ENCODE assay signal across 16 cellular contexts in the genomic region with DNA sequence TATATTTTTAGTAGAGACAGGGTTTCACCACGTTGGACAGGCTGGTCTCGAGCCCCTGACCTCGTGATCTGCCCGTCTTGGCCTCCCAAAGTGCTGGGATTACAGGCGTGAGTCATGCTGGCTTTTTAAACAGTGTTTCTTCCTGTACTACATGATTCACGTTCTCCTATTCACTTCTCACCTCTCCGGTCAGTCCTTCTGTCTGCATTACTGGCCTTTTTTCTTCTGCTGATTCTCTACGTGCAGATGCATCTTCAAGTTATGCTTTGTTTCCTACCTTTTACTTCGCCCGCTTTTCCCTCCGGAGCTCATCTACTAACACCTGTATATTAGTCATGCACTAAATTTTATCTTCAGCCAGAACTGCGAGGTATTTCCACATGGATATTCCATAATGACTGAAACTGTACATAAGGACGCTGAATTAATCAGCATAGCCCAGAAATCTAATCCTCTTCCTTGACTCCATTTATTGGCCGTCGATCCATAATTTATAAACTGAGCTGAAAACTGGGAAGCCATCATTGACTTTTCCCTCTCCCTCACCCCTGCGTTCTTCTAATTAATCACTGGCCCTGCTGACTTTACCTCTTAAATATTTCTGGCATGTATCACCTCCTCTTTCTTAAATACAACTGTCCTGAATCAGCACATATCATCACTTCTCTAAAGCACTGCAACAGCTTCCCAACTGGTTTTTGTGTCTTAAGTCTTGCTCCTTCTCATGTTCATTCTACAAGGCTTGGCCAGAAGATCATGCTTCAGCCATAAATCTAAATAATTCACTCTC.
DNase-seq lines count a peak whose midpoint lies in the region; ATAC-seq and TF ChIP-seq lines count a peak whose summit lies in the region.
"Had no signal": no experiment of that assay in that cellular context is flagged by ENCODE, and none has a peak within 500 bp of the region (broad histone marks: within the 10 kb centered on the region; RNA-seq: fewer than 3 reads in every experiment).

No MANE protein-coding gene starts in this region.

- H3K4me1 Mint-ChIP-seq in GM23338: peaks cover 4% of the 10 kb centered on the region; the same call in 2 of the 3 replicates
- H3K4me1 Mint-ChIP-seq: stimulated activated naive B cell treated with anti-CD40 and anti-IgM and Interleukin-4, amounts not matched to agents 10 μg/mL and 1 μg/mL and 100 μg/mL, for 72 hours had no signal

- no peaks in the 10 kb centered on the region for H3K36me3 ChIP-seq in GM23338 (ENCODE audit: insufficient read depth)
- no peaks in the 10 kb centered on the region for H3K36me3 ChIP-seq in fibroblast of lung (ENCODE audit: control insufficient read depth, insufficient read depth, low read length)
- no peaks in the 10 kb centered on the region for H3K36me3 ChIP-seq in suprapubic skin
- H3K36me3 ChIP-seq in aorta (ENCODE audit: control insufficient read depth in 1 of 2, insufficient read depth in 2 of 2, low read length in 1 of 2): no peaks in the 10 kb centered on the region

- no peaks in the 10 kb centered on the region for H3F3A ChIP-seq in GM23338 (replicated peaks; ENCODE audit: low read depth)

- no peak for TF ChIP-seq EP300 in suprapubic skin (IDR thresholded peaks at IDR 0.05)

- ATAC-seq in GM23338: no peak
- ATAC-seq in aorta (ENCODE audit: low FRiP score): no peak
- ATAC-seq: K562; stimulated activated naive B cell treated with anti-CD40 and anti-IgM and Interleukin-4, amounts not matched to agents 10 μg/mL and 1 μg/mL and 100 μg/mL, for 72 hours had no signal

- no peaks in the 10 kb centered on the region for H3K36me3 Mint-ChIP-seq in GM23338 (ENCODE audit: low read depth)
- H3K36me3 Mint-ChIP-seq: stimulated activated naive B cell treated with anti-CD40 and anti-IgM and Interleukin-4, amounts not matched to agents 10 μg/mL and 1 μg/mL and 100 μg/mL, for 72 hours had no signal

- POLR2A ChIA-PET in RWPE1 (lab: Yijun Ruan, JAX; ENCODE audit: low non-redundant PET): no interaction called here

- no peaks in the 10 kb centered on the region for H3K27me3 ChIP-seq in GM23338 (ENCODE audit: insufficient read depth)
- no peaks in the 10 kb centered on the region for H3K27me3 ChIP-seq in fibroblast of lung (ENCODE audit: control insufficient read depth, insufficient read depth, low read length)
- H3K27me3 ChIP-seq in suprapubic skin: no peaks in the 10 kb centered on the region
- no peaks in the 10 kb centered on the region for H3K27me3 ChIP-seq in aorta (ENCODE audit: control insufficient read depth in 1 of 2, insufficient read depth in 2 of 2, low read length in 1 of 2)

- TF ChIP-seq CTCF in GM23338 (conservative IDR thresholded peaks at IDR 0.05; ENCODE audit: low read depth in 2 of 2): no peak
- no peak for TF ChIP-seq CTCF in RWPE1 (conservative IDR thresholded peaks at IDR 0.05; ENCODE audit: low read depth)
- no peak for TF ChIP-seq CTCF in fibroblast of lung (conservative IDR thresholded peaks at IDR 0.05 in 1 of 2, IDR thresholded peaks at IDR 0.05 in 1 of 2; ENCODE audit: low read depth in 1 of 2, low read length in 2 of 2)
- TF ChIP-seq CTCF in suprapubic skin (IDR thresholded peaks at IDR 0.05): no peak

- no peak for TF ChIP-seq POLR2A in suprapubic skin (IDR thresholded peaks at IDR 0.05)

- no peak overlapping the region for H3K4me3 Mint-ChIP-seq in GM23338
- H3K4me3 Mint-ChIP-seq: stimulated activated naive B cell treated with anti-CD40 and anti-IgM and Interleukin-4, amounts not matched to agents 10 μg/mL and 1 μg/mL and 100 μg/mL, for 72 hours had no signal

- CTCF ChIA-PET in RWPE1 (lab: Yijun Ruan, JAX): interaction anchor here (0.5 to 1.0 kb wide), 3 partner anchors 19 to 295 kb away, joined by 3 to 4 read pairs (median 3); no protein-coding TSS in a partner anchor

- intact Hi-C loops in aorta (cut with DNase I): no loop called here

- H2AFZ ChIP-seq in GM23338 (peak overlapping the region; percentile 34; the same call in 1 of the 2 replicates), fibroblast of lung (ENCODE audit: low read length) (no peak overlapping the region)

- H3K4me1 ChIP-seq in GM23338 (ENCODE audit: insufficient read depth) (peaks cover 12% of the 10 kb centered on the region), fibroblast of lung (ENCODE audit: control insufficient read depth, extremely low read depth, insufficient read depth, low read length) (peaks cover 2% of the 10 kb centered on the region), suprapubic skin (no peaks in the 10 kb centered on the region), aorta (ENCODE audit: control insufficient read depth in 1 of 2, insufficient read depth in 2 of 2, low read length in 2 of 2) (no peaks in the 10 kb centered on the region)

- H4K20me1 ChIP-seq in GM23338 (replicated peaks; ENCODE audit: insufficient read depth) (no peaks in the 10 kb centered on the region), fibroblast of lung (ENCODE audit: control insufficient read depth, extremely low read depth, insufficient read depth, low read length) (no peaks in the 10 kb centered on the region)

- H3K4me2 ChIP-seq in GM23338: no peak overlapping the region
- no peak overlapping the region for H3K4me2 ChIP-seq in fibroblast of lung (ENCODE audit: extremely low read depth, insufficient read depth, low read length)

- H3K27ac ChIP-seq in GM23338 (ENCODE audit: low read depth) (no peak overlapping the region), RWPE1 (peak overlapping the region; percentile 85), fibroblast of lung (ENCODE audit: insufficient read depth, low read length) (no peak overlapping the region), suprapubic skin (no peak overlapping the region), aorta (ENCODE audit: low read depth in 1 of 2, low read length in 2 of 2) (no peak overlapping the region)

- DNase-seq in GM23338 (ENCODE audit: low spot score) (no peak), RWPE1 (ENCODE audit: low spot score) (peak; percentile 81), fibroblast of lung (ENCODE audit: low read depth in 2 of 2) (peak; percentile 61 to 82), pulmonary artery endothelial cell (ENCODE audit: low read depth, low spot score) (peak; percentile 4), ecto neural progenitor cell (ENCODE audit: low spot score) (no peak), pons (ENCODE audit: low spot score) (no peak), suprapubic skin (ENCODE audit: low spot score in 2 of 2) (no peak), aorta (no peak)
- DNase-seq: activated CD4-positive, CD25-positive, alpha-beta regulatory T cell treated with anti-CD3 and anti-CD28 coated beads, Interleukin-2, amount 50 U/mL, for 72 hours; C1 segment of cervical spinal cord; NCI-H1694 treated with DMSO at 0.1 percent for 48 hours; NCI-H774; posterior cingulate gyrus; stimulated activated CD4-positive, alpha-beta T cell treated with anti-CD3 and anti-CD28 coated beads, Interleukin-2, amount 100 ng/mL, for 24 hours; stimulated activated naive B cell treated with anti-CD40 and anti-IgM and Interleukin-4, amounts not matched to agents 10 μg/mL and 1 μg/mL and 100 μg/mL, for 72 hours had no signal

- H3K4me3 ChIP-seq in GM23338 (no peak overlapping the region), fibroblast of lung (replicated peaks in 1 of 4; ENCODE audit: control extremely low read depth in 1 of 4, insufficient read depth in 1 of 4, low read depth in 3 of 4, low read length in 4 of 4) (no peak overlapping the region), suprapubic skin (no peak overlapping the region), aorta (ENCODE audit: low read length in 2 of 2) (no peak overlapping the region)
- H3K4me3 ChIP-seq: K562 had no signal

- H3K9ac ChIP-seq in fibroblast of lung (ENCODE audit: insufficient read depth, low read length): no peak overlapping the region

- H3K27me3 Mint-ChIP-seq in GM23338 (ENCODE audit: insufficient read depth, low read depth, poor library complexity): peaks cover 2% of the 10 kb centered on the region
- H3K27me3 Mint-ChIP-seq: stimulated activated naive B cell treated with anti-CD40 and anti-IgM and Interleukin-4, amounts not matched to agents 10 μg/mL and 1 μg/mL and 100 μg/mL, for 72 hours had no signal

- WGBS in suprapubic skin: 89% methylated on average over 16 of the region's 16 CpGs
- 90% methylated on average over 16 of the region's 16 CpGs for WGBS in aorta, 2 donors

- H3K27ac Mint-ChIP-seq in GM23338: no peak overlapping the region
- H3K27ac Mint-ChIP-seq: stimulated activated naive B cell treated with anti-CD40 and anti-IgM and Interleukin-4, amounts not matched to agents 10 μg/mL and 1 μg/mL and 100 μg/mL, for 72 hours had no signal

- no peaks in the 10 kb centered on the region for H3K79me2 ChIP-seq in GM23338 (replicated peaks; ENCODE audit: insufficient read depth)
- H3K79me2 ChIP-seq in fibroblast of lung (ENCODE audit: control insufficient read depth, insufficient read depth, low read length): no peaks in the 10 kb centered on the region

- no peaks in the 10 kb centered on the region for H3K9me2 ChIP-seq in GM23338 (ENCODE audit: insufficient read depth)

- H3K9me3 Mint-ChIP-seq in GM23338: no peaks in the 10 kb centered on the region

- H3K9me3 ChIP-seq in fibroblast of lung (ENCODE audit: control insufficient read depth, insufficient read depth, low read depth, low read length) (no peaks in the 10 kb centered on the region), suprapubic skin (no peaks in the 10 kb centered on the region), aorta (ENCODE audit: control insufficient read depth, low read length) (peaks cover 1% of the 10 kb centered on the region)

TF ChIP-seq in GM23338, 12 proteins besides CTCF, POLR2A, EP300 and RAD21 (continues in another document):
- TF ChIP-seq CREB1 (CRISPR knock-in tag; IDR thresholded peaks at IDR 0.05; ENCODE audit: low read depth) (no peak), POLR2AphosphoS5 (IDR thresholded peaks at IDR 0.05; ENCODE audit: low read depth) (no peak), NANOG (IDR thresholded peaks at IDR 0.05; ENCODE audit: borderline replicate concordance) (no peak), EZH2 (IDR thresholded peaks at IDR 0.05; ENCODE audit: low read depth, unreplicated experiment) (no peak), JUNB (IDR thresholded peaks at IDR 0.05; ENCODE audit: unreplicated experiment) (no peak), ETS1 (IDR thresholded peaks at IDR 0.05) (no peak)

Comparison
In these comparisons a context has a peak if more than half of its experiments do, and no peak if none do; other contexts are left out.
1. DNase-seq: peak in RWPE1 (single experiment), fibroblast of lung (2 of 2) and pulmonary artery endothelial cell (single experiment); none in GM23338 (single experiment), ecto neural progenitor cell (single experiment), pons (single experiment), suprapubic skin (0 of 2) and aorta (0 of 2).